In the genomic region with DNA sequence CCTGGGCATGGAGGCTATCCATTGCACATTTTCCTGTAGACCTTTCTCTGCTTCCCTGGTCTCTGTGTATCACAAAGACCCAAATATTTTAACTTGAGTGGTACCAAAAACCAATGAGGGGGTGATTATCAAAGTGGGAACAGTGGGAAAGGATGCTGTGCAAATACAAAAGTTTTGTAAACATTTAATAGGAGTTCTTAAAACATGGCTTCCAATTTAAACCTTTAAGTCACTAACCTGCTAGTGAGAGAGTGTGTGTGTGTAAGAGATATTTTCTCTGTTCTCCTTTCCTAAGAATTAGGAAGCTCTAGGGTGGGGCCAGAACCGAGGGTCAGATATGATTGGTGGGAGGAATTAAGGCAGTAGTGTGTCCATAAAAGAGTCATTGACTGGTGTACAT, we compare ENCODE assay signal across 22 cellular contexts.
"Had no signal": no experiment of that assay in that cellular context is flagged by ENCODE, and none has a peak within 500 bp of the region (broad histone marks: within the 10 kb centered on the region; RNA-seq: fewer than 3 reads in every experiment).

No MANE protein-coding gene starts in this region.

- H3K36me3 ChIP-seq: esophagus muscularis mucosa, gastrocnemius medialis, heart right ventricle, ovary, stomach, thoracic aorta, transverse colon had no signal

- H3K4me3 ChIP-seq: dorsolateral prefrontal cortex, esophagus muscularis mucosa, gastrocnemius medialis, heart right ventricle, mucosa of descending colon, ovary, smooth muscle cell, stomach, thoracic aorta, transverse colon had no signal

- H3K4me1 ChIP-seq: transverse colon had no signal

- H3K27me3 ChIP-seq: esophagus muscularis mucosa, gastrocnemius medialis, heart right ventricle, ovary, stomach, transverse colon had no signal

- H3K9me3 ChIP-seq: esophagus muscularis mucosa, gastrocnemius medialis, heart right ventricle, mucosa of descending colon, ovary, stomach, thoracic aorta, transverse colon had no signal

- H3K36me3 Mint-ChIP-seq: natural killer cell had no signal

- H3K27ac ChIP-seq: esophagus muscularis mucosa, gastrocnemius medialis, heart right ventricle, ovary, stomach, thoracic aorta, transverse colon had no signal

- H3K4me2 ChIP-seq: smooth muscle cell had no signal

- H3K4me1 Mint-ChIP-seq: natural killer cell had no signal

- H3K4me3 Mint-ChIP-seq: natural killer cell, neural crest cell had no signal

- DNase-seq: cortex of kidney; dorsolateral prefrontal cortex; effector CD8-positive, alpha-beta T cell; gastrocnemius medialis; heart right ventricle; hypothalamus; islet precursor cell; mucosa of descending colon; natural killer cell; nucleus accumbens; ovary; right cardiac atrium; stimulated activated CD4-positive, alpha-beta T cell treated with anti-CD3 and anti-CD28 coated beads, Interleukin-2, amount 100 ng/mL, for 48 hours; stomach; substantia nigra; transverse colon had no signal

- H3K27ac Mint-ChIP-seq: natural killer cell, progenitor cell of endocrine pancreas had no signal

- ATAC-seq: gastrocnemius medialis, heart right ventricle, left lobe of liver, mucosa of descending colon, natural killer cell, right cardiac atrium had no signal

- H3K9me3 Mint-ChIP-seq: natural killer cell, neural crest cell had no signal

- H3K27me3 Mint-ChIP-seq: progenitor cell of endocrine pancreas had no signal
